ENCODE assay signal across 33 cellular contexts in the genomic region with DNA sequence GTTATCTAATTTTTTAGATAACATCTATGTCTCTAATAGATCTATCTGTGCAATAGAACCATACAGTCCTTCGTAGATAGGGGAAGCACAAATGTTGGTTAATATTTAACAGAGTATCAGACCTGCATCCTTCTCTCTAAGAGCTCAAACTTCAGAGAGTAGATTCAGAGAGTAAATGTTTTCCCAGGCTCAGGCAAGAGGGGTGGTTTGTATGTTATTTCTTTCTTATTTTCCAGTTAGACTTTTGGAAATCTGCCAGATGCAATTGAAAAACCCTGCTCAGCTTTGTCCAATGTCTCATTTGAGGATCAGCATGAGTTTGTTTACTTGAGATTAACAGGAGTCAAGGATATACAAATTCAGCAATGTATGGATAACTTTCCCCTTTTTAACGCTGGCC.
DNase-seq lines count a peak whose midpoint lies in the region; ATAC-seq, FAIRE-seq and TF ChIP-seq lines count a peak whose summit lies in the region.
"Had no signal": no experiment of that assay in that cellular context is flagged by ENCODE, and none has a peak within 500 bp of the region (broad histone marks: within the 10 kb centered on the region; RNA-seq: fewer than 3 reads in every experiment).

No MANE protein-coding gene starts in this region.

- H3K36me3 ChIP-seq in HepG2 (replicated peaks in 1 of 2; ENCODE audit: control insufficient read depth in 1 of 2, insufficient read depth in 2 of 2, low read length in 2 of 2) = no peaks in the 10 kb centered on the region
- H3K36me3 ChIP-seq: adrenal gland, prostate gland, sigmoid colon, tibial nerve had no signal

- no peak overlapping the region for H3K27ac Mint-ChIP-seq in activated naive CD4-positive, alpha-beta T cell treated with anti-CD3 and anti-CD28 coated beads, Interleukin-2, amount 10 ng/mL, durations not matched to agents 7 days and 5 days
- no peak overlapping the region for H3K27ac Mint-ChIP-seq in activated CD4-positive, alpha-beta T cell treated with anti-CD3 and anti-CD28 coated beads, Interleukin-2, amount 10 ng/mL, durations not matched to agents 24 days and 14 days
- H3K27ac Mint-ChIP-seq: activated CD4-positive, alpha-beta memory T cell treated with anti-CD3 and anti-CD28 coated beads, Interleukin-2, amount 10 ng/mL, durations not matched to agents 7 days and 5 days; activated naive CD4-positive, alpha-beta T cell treated with anti-CD3 and anti-CD28 coated beads for 36 hours; activated T-helper 1 cell treated with anti-CD3 and anti-CD28 coated beads, Interleukin-12 subunit alpha, Interleukin-12 subunit beta, Interleukin-2, Interleukin-4 antibody, amounts not matched to agents 30 ng/mL and 10 ng/mL and 1 ng/mL, durations not matched to agents 14 hours and 24 hours and 36 hours; CD4-positive, CD25-positive, alpha-beta regulatory T cell; T-helper 2 cell treated with Interferon-gamma antibody and Interleukin-4, amounts not matched to agents 5 μg/mL and 100 μg/mL, for 36 hours had no signal

- H3K9me3 Mint-ChIP-seq in activated naive CD4-positive, alpha-beta T cell treated with anti-CD3 and anti-CD28 coated beads, Interleukin-2, amount 10 ng/mL, durations not matched to agents 7 days and 5 days = no peaks in the 10 kb centered on the region
- H3K9me3 Mint-ChIP-seq in activated CD4-positive, alpha-beta T cell treated with anti-CD3 and anti-CD28 coated beads, Interleukin-2, amount 10 ng/mL, durations not matched to agents 24 days and 14 days = no peaks in the 10 kb centered on the region
- H3K9me3 Mint-ChIP-seq: activated CD4-positive, alpha-beta memory T cell treated with anti-CD3 and anti-CD28 coated beads, Interleukin-2, amount 10 ng/mL, durations not matched to agents 7 days and 5 days; activated naive CD4-positive, alpha-beta T cell treated with anti-CD3 and anti-CD28 coated beads for 36 hours; activated T-helper 1 cell treated with anti-CD3 and anti-CD28 coated beads, Interleukin-12 subunit alpha, Interleukin-12 subunit beta, Interleukin-2, Interleukin-4 antibody, amounts not matched to agents 30 ng/mL and 10 ng/mL and 1 ng/mL, durations not matched to agents 14 hours and 24 hours and 36 hours; naive B cell; T-helper 2 cell treated with Interferon-gamma antibody and Interleukin-4, amounts not matched to agents 5 μg/mL and 100 μg/mL, for 36 hours had no signal

- TF ChIP-seq EP300 in HepG2 (IDR thresholded peaks at IDR 0.05; ENCODE audit: low read depth in 2 of 2, low read length in 2 of 2) = peak in 1 of 2 experiments; percentile 35; a peak in 1 of 4 replicates
- TF ChIP-seq EP300 in HepG2 (CRISPR knock-in tag; IDR thresholded peaks at IDR 0.05; ENCODE audit: borderline replicate concordance) = no peak

- ATAC-seq in HepG2 (peak; percentile 100), HG02938 (IDR thresholded peaks at IDR 0.05; ENCODE audit: unreplicated experiment) (no peak)
- ATAC-seq: A549, body of pancreas, Panc1 had no signal

- peak; percentile 44 for DNase-seq in NCI-H1105 (lab: John Stamatoyannopoulos, UW)
- peak; percentile 41 for DNase-seq in astrocyte of the hippocampus (ENCODE audit: low read depth, low spot score)
- peak; percentile 86 for DNase-seq in HepG2 (ENCODE audit: low spot score)
- no peak for DNase-seq in activated naive CD4-positive, alpha-beta T cell treated with anti-CD3 and anti-CD28 coated beads, Interleukin-2, amount 10 ng/mL, durations not matched to agents 7 days and 5 days
- no peak for DNase-seq in NCI-H1930 (lab: John Stamatoyannopoulos, UW)
- DNase-seq in activated CD4-positive, alpha-beta T cell treated with anti-CD3 and anti-CD28 coated beads, Interleukin-2, amount 10 ng/mL, durations not matched to agents 24 days and 14 days = no peak
- DNase-seq: activated CD4-positive, alpha-beta memory T cell treated with anti-CD3 and anti-CD28 coated beads, Interleukin-2, amount 10 ng/mL, durations not matched to agents 7 days and 5 days; activated CD4-positive, CD25-positive, alpha-beta regulatory T cell treated with anti-CD3 and anti-CD28 coated beads, Interleukin-2, amount 50 U/mL, for 72 hours; activated CD8-positive, alpha-beta memory T cell treated with anti-CD3 and anti-CD28 coated beads, Interleukin-2, amount 50 U/mL, for 4 hours; activated naive CD4-positive, alpha-beta T cell treated with anti-CD3 and anti-CD28 coated beads for 36 hours; adrenal gland; AML-193; body of pancreas; CD4-positive, CD25-positive, alpha-beta regulatory T cell; hypothalamus; left ventricle myocardium superior; naive B cell; NCI-H1436; NCI-H2171; NCI-H524; nucleus accumbens; SHP77; sigmoid colon; stimulated activated CD4-positive, alpha-beta T cell treated with anti-CD3 and anti-CD28 coated beads, Interleukin-4, amount 100 ng/mL, for 24 hours had no signal

- H3K9me3 ChIP-seq in HepG2 (ENCODE audit: low read length) = no peaks in the 10 kb centered on the region
- H3K9me3 ChIP-seq: A549, adrenal gland, body of pancreas, prostate gland, sigmoid colon, tibial nerve had no signal

- FAIRE-seq in HepG2 (lab: Jason Lieb, UNC) = peak; percentile 68
- FAIRE-seq: A549, H54 had no signal

- no TSS peak for BruUV-seq in HepG2 (replicated peaks; lab: Mats Ljungman, UMichigan)

- TF ChIP-seq CTCF in 22Rv1 (IDR thresholded peaks at IDR 0.05) = no peak
- no peak for TF ChIP-seq CTCF in HepG2 (CRISPR knock-in tag; IDR thresholded peaks at IDR 0.05)

- POLR2A ChIA-PET in HepG2 (lab: Yijun Ruan, JAX) = no interaction called here

- intact Hi-C loops in HepG2 (cut with micrococcal nuclease; ENCODE audit: unreplicated experiment) = loop anchor here (1.0 kb wide), 2 partner anchors 35 to 59 kb away; no protein-coding TSS in a partner anchor
- intact Hi-C loops in activated CD4-positive, alpha-beta T cell treated with anti-CD3 and anti-CD28 coated beads, Interleukin-2, amount 10 ng/mL, durations not matched to agents 24 days and 14 days (cut with micrococcal nuclease) = no loop called here

- no peaks in the 10 kb centered on the region for H3K36me3 Mint-ChIP-seq in activated naive CD4-positive, alpha-beta T cell treated with anti-CD3 and anti-CD28 coated beads, Interleukin-2, amount 10 ng/mL, durations not matched to agents 7 days and 5 days
- no peaks in the 10 kb centered on the region for H3K36me3 Mint-ChIP-seq in activated CD4-positive, alpha-beta T cell treated with anti-CD3 and anti-CD28 coated beads, Interleukin-2, amount 10 ng/mL, durations not matched to agents 24 days and 14 days (ENCODE audit: low read depth)
- H3K36me3 Mint-ChIP-seq: CD4-positive, CD25-positive, alpha-beta regulatory T cell; naive B cell had no signal

- TF ChIP-seq POLR2A in HepG2 (IDR thresholded peaks at IDR 0.05; ENCODE audit: insufficient read depth in 1 of 2, low read depth in 2 of 2, low read length in 2 of 2) = no peak

- CTCF ChIA-PET in HepG2 (lab: Yijun Ruan, JAX; ENCODE audit: low intra/inter-chr PET ratio, low total read pairs) = no interaction called here
- CTCF ChIA-PET in activated naive CD4-positive, alpha-beta T cell treated with anti-CD3 and anti-CD28 coated beads, Interleukin-2, amount 10 ng/mL, durations not matched to agents 7 days and 5 days (lab: Charles Lee) = no interaction called here

- peak overlapping the region in 1 of 3 experiments; percentile 11; a peak in 1 of 6 replicates for H3K4me3 ChIP-seq in HepG2 (replicated peaks in 1 of 3; ENCODE audit: insufficient read depth in 1 of 3, low read depth in 2 of 3, low read length in 3 of 3)
- H3K4me3 ChIP-seq: A549, adrenal gland, body of pancreas, prostate gland, sigmoid colon, tibial nerve had no signal

- H3K27me3 ChIP-seq in HepG2 (ENCODE audit: control insufficient read depth in 1 of 2, insufficient read depth in 2 of 2, low read length in 2 of 2) = no peaks in the 10 kb centered on the region
- H3K27me3 ChIP-seq: adrenal gland, body of pancreas, sigmoid colon, tibial nerve had no signal

- H3K4me1 Mint-ChIP-seq in activated naive CD4-positive, alpha-beta T cell treated with anti-CD3 and anti-CD28 coated beads, Interleukin-2, amount 10 ng/mL, durations not matched to agents 7 days and 5 days = no peaks in the 10 kb centered on the region
- no peaks in the 10 kb centered on the region for H3K4me1 Mint-ChIP-seq in activated CD4-positive, alpha-beta T cell treated with anti-CD3 and anti-CD28 coated beads, Interleukin-2, amount 10 ng/mL, durations not matched to agents 24 days and 14 days
- H3K4me1 Mint-ChIP-seq: activated CD4-positive, alpha-beta memory T cell treated with anti-CD3 and anti-CD28 coated beads, Interleukin-2, amount 10 ng/mL, durations not matched to agents 7 days and 5 days; CD4-positive, CD25-positive, alpha-beta regulatory T cell; naive B cell had no signal

- 0% methylated on average over 2 of the region's 2 CpGs for WGBS in HepG2 (ENCODE audit: low lambda C conversion rate)

- no peaks in the 10 kb centered on the region for H3K79me2 ChIP-seq in HepG2 (ENCODE audit: insufficient read depth, low read length)

- H4K20me1 ChIP-seq in HepG2 (ENCODE audit: insufficient read depth, low read length) = no peaks in the 10 kb centered on the region

- H2AFZ ChIP-seq in HepG2 (ENCODE audit: low read length) = no peak overlapping the region

- no peak for TF ChIP-seq RAD21 in HepG2 (CRISPR knock-in tag; IDR thresholded peaks at IDR 0.05)

- no peak overlapping the region for H3K9ac ChIP-seq in HepG2 (ENCODE audit: insufficient read depth, low read depth, low read length)

- peak overlapping the region; percentile 53; the same call in 1 of the 2 replicates for H3K4me2 ChIP-seq in HepG2 (ENCODE audit: low read depth, low read length)
- H3K4me2 ChIP-seq: A549 had no signal

- in situ Hi-C loops in HepG2 (cut with HindIII; ENCODE audit: extremely low pct_ligation_motif_present, low pct_unique_long_range_greater_than_20kb) = no loop called here

- peak overlapping the region; percentile 59 for H3K27ac ChIP-seq in 22Rv1
- no peak overlapping the region for H3K27ac ChIP-seq in HepG2 (ENCODE audit: extremely low read length, insufficient read depth, low read length)
- H3K27ac ChIP-seq: A549, adrenal gland, body of pancreas, prostate gland, sigmoid colon, tibial nerve had no signal

- H3K4me1 ChIP-seq in HepG2 (ENCODE audit: insufficient read depth, low read length) = peaks cover 20% of the 10 kb centered on the region
- H3K4me1 ChIP-seq: A549, adrenal gland, body of pancreas, prostate gland, sigmoid colon, tibial nerve had no signal

- no peaks in the 10 kb centered on the region for H3K27me3 Mint-ChIP-seq in activated naive CD4-positive, alpha-beta T cell treated with anti-CD3 and anti-CD28 coated beads, Interleukin-2, amount 10 ng/mL, durations not matched to agents 7 days and 5 days
- H3K27me3 Mint-ChIP-seq in activated CD4-positive, alpha-beta T cell treated with anti-CD3 and anti-CD28 coated beads, Interleukin-2, amount 10 ng/mL, durations not matched to agents 24 days and 14 days = no peaks in the 10 kb centered on the region
- H3K27me3 Mint-ChIP-seq: activated CD4-positive, alpha-beta memory T cell treated with anti-CD3 and anti-CD28 coated beads, Interleukin-2, amount 10 ng/mL, durations not matched to agents 7 days and 5 days; CD4-positive, CD25-positive, alpha-beta regulatory T cell; naive B cell had no signal

- no peak overlapping the region for H3K4me3 Mint-ChIP-seq in activated naive CD4-positive, alpha-beta T cell treated with anti-CD3 and anti-CD28 coated beads, Interleukin-2, amount 10 ng/mL, durations not matched to agents 7 days and 5 days
- H3K4me3 Mint-ChIP-seq in activated CD4-positive, alpha-beta T cell treated with anti-CD3 and anti-CD28 coated beads, Interleukin-2, amount 10 ng/mL, durations not matched to agents 24 days and 14 days = no peak overlapping the region
- H3K4me3 Mint-ChIP-seq: activated CD4-positive, alpha-beta memory T cell treated with anti-CD3 and anti-CD28 coated beads, Interleukin-2, amount 10 ng/mL, durations not matched to agents 7 days and 5 days; activated naive CD4-positive, alpha-beta T cell treated with anti-CD3 and anti-CD28 coated beads for 36 hours; activated T-helper 1 cell treated with anti-CD3 and anti-CD28 coated beads, Interleukin-12 subunit alpha, Interleukin-12 subunit beta, Interleukin-2, Interleukin-4 antibody, amounts not matched to agents 30 ng/mL and 10 ng/mL and 1 ng/mL, durations not matched to agents 14 hours and 24 hours and 36 hours; CD4-positive, CD25-positive, alpha-beta regulatory T cell; naive B cell; T-helper 2 cell treated with Interferon-gamma antibody and Interleukin-4, amounts not matched to agents 5 μg/mL and 100 μg/mL, for 36 hours had no signal

Comparison
In these comparisons a context has a peak if more than half of its experiments do, and no peak if none do; other contexts are left out.
1. DNase-seq: peak in NCI-H1105 (single experiment), astrocyte of the hippocampus (single experiment) and HepG2 (single experiment); none in activated naive CD4-positive, alpha-beta T cell treated with anti-CD3 and anti-CD28 coated beads, Interleukin-2, amount 10 ng/mL, durations not matched to agents 7 days and 5 days (single experiment), NCI-H1930 (0 of 2) and activated CD4-positive, alpha-beta T cell treated with anti-CD3 and anti-CD28 coated beads, Interleukin-2, amount 10 ng/mL, durations not matched to agents 24 days and 14 days (single experiment).